Comparison of ENCODE assay signal across 11 cellular contexts in genomic region chr3:32686713-32687112, GRCh38. TPM values are rescaled to one million over a fixed set of nuclear protein-coding genes. Genes with fewer than 3 reads are reported as not detected.
DNase-seq lines count a peak whose midpoint lies in the region; ATAC-seq and TF ChIP-seq lines count a peak whose summit lies in the region.
"Had no signal": no experiment of that assay in that cellular context is flagged by ENCODE, and none has a peak within 500 bp of the region (broad histone marks: within the 10 kb centered on the region; RNA-seq: fewer than 3 reads in every experiment).

No MANE protein-coding gene starts in this region.

- no peak overlapping the region for H3K27ac ChIP-seq in dorsolateral prefrontal cortex

- CTCF ChIA-PET in activated CD4-positive, alpha-beta memory T cell treated with anti-CD3 and anti-CD28 coated beads for 36 hours (lab: Charles Lee) = no interaction called here
- CTCF ChIA-PET in HEK293T (lab: Yijun Ruan, JAX) = no interaction called here

- no peaks in the 10 kb centered on the region for H3K4me1 ChIP-seq in BE2C

- peak overlapping the region; percentile 78; the same call in 1 of the 2 replicates for H3K4me3 ChIP-seq in BE2C (ENCODE audit: low read depth, low read length)
- peak overlapping the region; percentile 11; the same call in 1 of the 2 replicates for H3K4me3 ChIP-seq in H7 (ENCODE audit: insufficient read depth, low read depth, low read length)
- H3K4me3 ChIP-seq in iPS-18c (ENCODE audit: insufficient read depth, low read depth, low read length) = peak overlapping the region; percentile 30; the same call in 1 of the 2 replicates
- peak overlapping the region in 11 of 59 donors; percentile 7 to 97 (median 92) for H3K4me3 ChIP-seq in dorsolateral prefrontal cortex

- H3K36me3 ChIP-seq in BE2C (no peaks in the 10 kb centered on the region), H7 (replicated peaks; ENCODE audit: control insufficient read depth, insufficient read depth, low read length) (no peaks in the 10 kb centered on the region)

- peaks cover 18% of the 10 kb centered on the region for H3K36me3 Mint-ChIP-seq in activated CD4-positive, alpha-beta memory T cell treated with anti-CD3 and anti-CD28 coated beads for 36 hours

- H3K27me3 ChIP-seq in BE2C (no peaks in the 10 kb centered on the region), H7 (ENCODE audit: control insufficient read depth, insufficient read depth, low read length) (no peaks in the 10 kb centered on the region), dorsolateral prefrontal cortex (no peaks in the 10 kb centered on the region)

- H3K9me3 ChIP-seq in BE2C (no peaks in the 10 kb centered on the region), iPS-18c (ENCODE audit: control insufficient read depth, insufficient read depth, low read length) (no peaks in the 10 kb centered on the region)

- TF ChIP-seq CTCF in BE2C (IDR thresholded peaks at IDR 0.05; ENCODE audit: low read depth, low read length) (no peak), dorsolateral prefrontal cortex (IDR thresholded peaks at IDR 0.05 in 54 of 56, conservative IDR thresholded peaks at IDR 0.05 in 2 of 56; ENCODE audit: low read depth in 1 of 56, partially characterized antibody in 56 of 56) (no peak)

- no peaks in the 10 kb centered on the region for H3K27me3 Mint-ChIP-seq in activated CD4-positive, alpha-beta memory T cell treated with anti-CD3 and anti-CD28 coated beads for 36 hours

- H3K4me3 Mint-ChIP-seq in activated CD4-positive, alpha-beta memory T cell treated with anti-CD3 and anti-CD28 coated beads for 36 hours = peak overlapping the region; percentile 91

- H3K27ac Mint-ChIP-seq in activated CD4-positive, alpha-beta memory T cell treated with anti-CD3 and anti-CD28 coated beads for 36 hours = no peak overlapping the region

- no peaks in the 10 kb centered on the region for H3K9me3 Mint-ChIP-seq in activated CD4-positive, alpha-beta memory T cell treated with anti-CD3 and anti-CD28 coated beads for 36 hours

- no peak for ATAC-seq in HG03457 (IDR thresholded peaks at IDR 0.05; ENCODE audit: unreplicated experiment)

- intact Hi-C loops in activated CD4-positive, alpha-beta memory T cell treated with anti-CD3 and anti-CD28 coated beads for 36 hours (cut with micrococcal nuclease) = loop anchor here (5.0 to 10.0 kb wide), 6 partner anchors 96 to 1108 kb away; partner anchors contain the start of genes CMTM7, CRTAP and PDCD6IP
- intact Hi-C loops in dorsolateral prefrontal cortex (cut with DNase I) = loop anchor here (5.0 to 10.0 kb wide), 2 partner anchors 96 to 112 kb away; partner anchors contain the start of gene DYNC1LI1 (in 2 of the 2)

- H3K4me1 Mint-ChIP-seq in activated CD4-positive, alpha-beta memory T cell treated with anti-CD3 and anti-CD28 coated beads for 36 hours (ENCODE audit: low read depth) = peaks cover 34% of the 10 kb centered on the region

- DNase-seq in BE2C (no peak), H7 (no peak), HEK293T (ENCODE audit: extremely low spot score) (no peak), dorsolateral prefrontal cortex (no peak), hippocampal formation (lab: John Stamatoyannopoulos, UW) (no peak)
- no peak for DNase-seq in activated CD4-positive, alpha-beta memory T cell treated with anti-CD3 and anti-CD28 coated beads for 36 hours
- DNase-seq: activated gamma-delta T cell treated with Interleukin-2 at 50 U/mL for 16 hours, EL, NCI-H187 had no signal

- POLR2A ChIA-PET in activated CD4-positive, alpha-beta memory T cell treated with anti-CD3 and anti-CD28 coated beads for 36 hours (lab: Charles Lee) = no interaction called here
- POLR2A ChIA-PET in HEK293T (lab: Yijun Ruan, JAX) = no interaction called here

TF ChIP-seq in HEK293T, 16 proteins besides CTCF, POLR2A, EP300 and RAD21:
- no peak for TF ChIP-seq HDGF (IDR thresholded peaks at IDR 0.05; ENCODE audit: borderline replicate concordance)
- no peak for TF ChIP-seq FOXA1 (IDR thresholded peaks at IDR 0.05)
- no peak for TF ChIP-seq ARNT (IDR thresholded peaks at IDR 0.05)
- no peak for TF ChIP-seq CTBP1 (IDR thresholded peaks at IDR 0.05; ENCODE audit: borderline replicate concordance)
- TF ChIP-seq ELF4 (IDR thresholded peaks at IDR 0.05) = no peak
- no peak for TF ChIP-seq BHLHE40 (IDR thresholded peaks at IDR 0.05; ENCODE audit: borderline replicate concordance)
- no peak for TF ChIP-seq TARDBP (IDR thresholded peaks at IDR 0.05)
- no peak for TF ChIP-seq SUZ12 (IDR thresholded peaks at IDR 0.05)
- TF ChIP-seq LEF1 (IDR thresholded peaks at IDR 0.05; ENCODE audit: borderline replicate concordance) = no peak
- no peak for TF ChIP-seq FOXK2 (IDR thresholded peaks at IDR 0.05)
- TF ChIP-seq SP1 (IDR thresholded peaks at IDR 0.05) = no peak
- no peak for TF ChIP-seq FOXM1 (IDR thresholded peaks at IDR 0.05; ENCODE audit: borderline replicate concordance)
- no peak for TF ChIP-seq NFRKB (IDR thresholded peaks at IDR 0.05)
- TF ChIP-seq ZNF384 (IDR thresholded peaks at IDR 0.05) = no peak
- no peak for TF ChIP-seq L3MBTL2 (conservative IDR thresholded peaks at IDR 0.05)
- TF ChIP-seq, protein P1, sequence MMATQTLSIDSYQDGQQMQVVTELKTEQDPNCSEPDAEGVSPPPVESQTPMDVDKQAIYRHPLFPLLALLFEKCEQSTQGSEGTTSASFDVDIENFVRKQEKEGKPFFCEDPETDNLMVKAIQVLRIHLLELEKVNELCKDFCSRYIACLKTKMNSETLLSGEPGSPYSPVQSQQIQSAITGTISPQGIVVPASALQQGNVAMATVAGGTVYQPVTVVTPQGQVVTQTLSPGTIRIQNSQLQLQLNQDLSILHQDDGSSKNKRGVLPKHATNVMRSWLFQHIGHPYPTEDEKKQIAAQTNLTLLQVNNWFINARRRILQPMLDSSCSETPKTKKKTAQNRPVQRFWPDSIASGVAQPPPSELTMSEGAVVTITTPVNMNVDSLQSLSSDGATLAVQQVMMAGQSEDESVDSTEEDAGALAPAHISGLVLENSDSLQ (IDR thresholded peaks at IDR 0.05) = no peak
TF ChIP-seq in HEK293T: peak in this region for 0.

RNA-seq across cellular contexts. Expression of gene CNOT10, which starts 1.7 kb away (rescaled TPM):
- 10.7 TPM for polyA plus RNA-seq in BE2C (2012; ENCODE audit: insufficient read depth, insufficient read length, low read depth)
- 29.0 and 35.7 TPM in 2 replicates for total RNA-seq in H7 (2014; rRNA removed; shearing (Covaris generic))
- 10 to 100 TPM; 52.4 to 54.7 TPM for total RNA-seq in activated CD4-positive, alpha-beta memory T cell treated with anti-CD3 and anti-CD28 coated beads for 36 hours
- total RNA-seq in dorsolateral prefrontal cortex = 10 to 100 TPM; 22.8 to 54.2 (median 35.4) TPM
